In the genomic region with DNA sequence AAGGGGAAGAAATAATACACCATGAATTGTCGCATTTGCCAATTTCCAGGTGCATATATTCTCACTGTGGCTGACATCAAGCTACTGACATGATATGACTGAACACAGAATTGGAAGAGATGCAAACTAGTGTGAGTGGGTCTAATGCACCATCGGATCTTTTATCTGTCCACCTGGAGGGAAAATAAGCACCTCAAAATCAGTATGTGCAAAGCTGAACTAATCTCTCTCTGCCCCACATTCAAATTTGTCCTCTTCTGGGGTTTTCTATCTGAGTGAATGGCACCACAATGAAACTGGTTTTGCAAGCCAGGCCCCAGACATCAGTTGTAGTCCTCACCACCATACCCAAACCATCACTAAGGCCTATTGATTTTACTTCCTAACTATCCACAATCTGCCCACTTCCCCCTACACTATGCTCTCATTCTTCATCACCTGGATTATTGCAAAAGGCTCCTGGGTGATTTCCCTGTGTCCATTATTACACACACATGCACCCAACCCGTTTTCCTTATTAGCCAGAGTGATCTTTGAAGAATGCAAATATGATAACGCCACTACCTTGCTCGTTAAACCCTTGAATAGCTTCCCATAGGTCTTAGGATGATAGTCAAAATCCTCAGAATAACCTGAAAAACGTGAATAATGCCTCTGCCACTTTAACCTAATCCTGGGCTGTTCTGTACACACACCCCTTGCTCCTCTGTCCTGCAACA, we compare ENCODE assay signal across 32 cellular contexts.
"Had no signal": no experiment of that assay in that cellular context is flagged by ENCODE, and none has a peak within 500 bp of the region (broad histone marks: within the 10 kb centered on the region; RNA-seq: fewer than 3 reads in every experiment).

No MANE protein-coding gene starts in this region.

- H3K27ac ChIP-seq: brain microvascular endothelial cell, coronary artery, dorsolateral prefrontal cortex, esophagus muscularis mucosa, foreskin keratinocyte, gastrocnemius medialis, heart left ventricle had no signal

- H3K36me3 ChIP-seq: brain microvascular endothelial cell had no signal

- H3K4me1 ChIP-seq: esophagus muscularis mucosa, foreskin keratinocyte, gastrocnemius medialis, heart left ventricle had no signal

- H3K9me3 Mint-ChIP-seq: activated CD4-positive, alpha-beta memory T cell treated with anti-CD3 and anti-CD28 coated beads for 36 hours; activated CD4-positive, alpha-beta T cell treated with anti-CD3 and anti-CD28 coated beads, Interleukin-2, amount 10 ng/mL, durations not matched to agents 24 days and 14 days; activated T-helper 1 cell treated with anti-CD3 and anti-CD28 coated beads, Interleukin-12 subunit alpha, Interleukin-12 subunit beta, Interleukin-2, Interleukin-4 antibody, amounts not matched to agents 30 ng/mL and 10 ng/mL and 1 ng/mL, durations not matched to agents 14 hours and 24 hours and 36 hours; central memory CD8-positive, alpha-beta T cell; dendritic cell treated with granulocyte-macrophage colony-stimulating factor and Interleukin-4, amounts not matched to agents 40 ng/mL and 50 ng/mL, for 4 days had no signal

- H3K4me1 Mint-ChIP-seq: activated CD4-positive, alpha-beta T cell treated with anti-CD3 and anti-CD28 coated beads for 36 hours; activated CD4-positive, alpha-beta T cell treated with anti-CD3 and anti-CD28 coated beads, Interleukin-2, amount 10 ng/mL, durations not matched to agents 24 days and 14 days; activated CD8-positive, alpha-beta memory T cell treated with anti-CD3 and anti-CD28 coated beads, Interleukin-2, amount 10 ng/mL, durations not matched to agents 7 days and 5 days; central memory CD8-positive, alpha-beta T cell had no signal

- FAIRE-seq: astrocyte, bronchial epithelial cell had no signal

- DNase-seq: activated CD4-positive, alpha-beta memory T cell treated with anti-CD3 and anti-CD28 coated beads for 36 hours; activated CD4-positive, alpha-beta T cell treated with anti-CD3 and anti-CD28 coated beads for 36 hours; activated CD4-positive, alpha-beta T cell treated with anti-CD3 and anti-CD28 coated beads, Interleukin-2, amount 10 ng/mL, durations not matched to agents 24 days and 14 days; activated CD4-positive, CD25-positive, alpha-beta regulatory T cell; activated CD4-positive, CD25-positive, alpha-beta regulatory T cell treated with anti-CD3 and anti-CD28 coated beads, Interleukin-2, amount 50 U/mL, for 72 hours; activated CD8-positive, alpha-beta memory T cell treated with anti-CD3 and anti-CD28 coated beads, Interleukin-2, amount 10 ng/mL, durations not matched to agents 7 days and 5 days; activated CD8-positive, alpha-beta memory T cell treated with anti-CD3 and anti-CD28 coated beads, Interleukin-2, amount 50 U/mL, for 4 hours; activated CD8-positive, alpha-beta T cell treated with anti-CD3 and anti-CD28 coated beads, Interleukin-2, amount 10 ng/mL, durations not matched to agents 7 days and 5 days; activated gamma-delta T cell; activated naive CD4-positive, alpha-beta T cell treated with anti-CD3 and anti-CD28 coated beads, Interleukin-2, amount 50 U/mL, for 16 hours; activated naive CD4-positive, alpha-beta T cell treated with Interleukin-2 at 50 U/mL for 16 hours; activated T-cell treated with anti-CD3 and anti-CD28 coated beads, Interleukin-2, amount 50 U/mL, for 1 hour; activated T-cell treated with anti-CD3 and anti-CD28 coated beads, Interleukin-2, amount 50 U/mL, for 48 hours; amniotic stem cell; anterior cingulate cortex; brain microvascular endothelial cell; dorsolateral prefrontal cortex; effector memory CD4-positive, alpha-beta T cell; erythroblast; foreskin keratinocyte; gastrocnemius medialis; glutamatergic neuron; heart left ventricle; T-helper 2 cell had no signal

- H3K4me3 ChIP-seq: coronary artery, dorsolateral prefrontal cortex, esophagus muscularis mucosa, gastrocnemius medialis, heart left ventricle had no signal

- H3K4me3 Mint-ChIP-seq: activated CD4-positive, alpha-beta memory T cell treated with anti-CD3 and anti-CD28 coated beads for 36 hours; activated CD4-positive, alpha-beta T cell treated with anti-CD3 and anti-CD28 coated beads for 36 hours; activated CD4-positive, alpha-beta T cell treated with anti-CD3 and anti-CD28 coated beads, Interleukin-2, amount 10 ng/mL, durations not matched to agents 24 days and 14 days; activated CD8-positive, alpha-beta memory T cell treated with anti-CD3 and anti-CD28 coated beads, Interleukin-2, amount 10 ng/mL, durations not matched to agents 7 days and 5 days; activated CD8-positive, alpha-beta T cell treated with anti-CD3 and anti-CD28 coated beads, Interleukin-2, amount 10 ng/mL, durations not matched to agents 7 days and 5 days; activated naive CD8-positive, alpha-beta T cell; activated T-helper 1 cell treated with anti-CD3 and anti-CD28 coated beads, Interleukin-12 subunit alpha, Interleukin-12 subunit beta, Interleukin-2, Interleukin-4 antibody, amounts not matched to agents 30 ng/mL and 10 ng/mL and 1 ng/mL, durations not matched to agents 14 hours and 24 hours and 36 hours; central memory CD8-positive, alpha-beta T cell; dendritic cell treated with granulocyte-macrophage colony-stimulating factor and Interleukin-4, amounts not matched to agents 40 ng/mL and 50 ng/mL, for 4 days had no signal

- H3K27ac Mint-ChIP-seq: activated CD4-positive, alpha-beta memory T cell treated with anti-CD3 and anti-CD28 coated beads for 36 hours; activated CD4-positive, alpha-beta T cell treated with anti-CD3 and anti-CD28 coated beads for 36 hours; activated CD4-positive, alpha-beta T cell treated with anti-CD3 and anti-CD28 coated beads, Interleukin-2, amount 10 ng/mL, durations not matched to agents 24 days and 14 days; activated CD8-positive, alpha-beta memory T cell treated with anti-CD3 and anti-CD28 coated beads, Interleukin-2, amount 10 ng/mL, durations not matched to agents 7 days and 5 days; activated CD8-positive, alpha-beta T cell treated with anti-CD3 and anti-CD28 coated beads, Interleukin-2, amount 10 ng/mL, durations not matched to agents 7 days and 5 days; activated naive CD8-positive, alpha-beta T cell; activated T-helper 1 cell treated with anti-CD3 and anti-CD28 coated beads, Interleukin-12 subunit alpha, Interleukin-12 subunit beta, Interleukin-2, Interleukin-4 antibody, amounts not matched to agents 30 ng/mL and 10 ng/mL and 1 ng/mL, durations not matched to agents 14 hours and 24 hours and 36 hours; dendritic cell treated with granulocyte-macrophage colony-stimulating factor and Interleukin-4, amounts not matched to agents 40 ng/mL and 50 ng/mL, for 4 days had no signal

- H3K36me3 Mint-ChIP-seq: activated CD8-positive, alpha-beta memory T cell treated with anti-CD3 and anti-CD28 coated beads, Interleukin-2, amount 10 ng/mL, durations not matched to agents 7 days and 5 days had no signal

- H3K27me3 ChIP-seq: brain microvascular endothelial cell, dorsolateral prefrontal cortex, esophagus muscularis mucosa, gastrocnemius medialis, heart left ventricle had no signal

- H3K9me3 ChIP-seq: gastrocnemius medialis had no signal

- H3K27me3 Mint-ChIP-seq: activated CD4-positive, alpha-beta memory T cell treated with anti-CD3 and anti-CD28 coated beads for 36 hours; activated CD4-positive, alpha-beta T cell treated with anti-CD3 and anti-CD28 coated beads for 36 hours; activated CD4-positive, alpha-beta T cell treated with anti-CD3 and anti-CD28 coated beads, Interleukin-2, amount 10 ng/mL, durations not matched to agents 24 days and 14 days; activated naive CD8-positive, alpha-beta T cell; central memory CD8-positive, alpha-beta T cell; dendritic cell treated with granulocyte-macrophage colony-stimulating factor and Interleukin-4, amounts not matched to agents 40 ng/mL and 50 ng/mL, for 4 days had no signal
